ENCODE assay signal across 14 cellular contexts in the genomic region with DNA sequence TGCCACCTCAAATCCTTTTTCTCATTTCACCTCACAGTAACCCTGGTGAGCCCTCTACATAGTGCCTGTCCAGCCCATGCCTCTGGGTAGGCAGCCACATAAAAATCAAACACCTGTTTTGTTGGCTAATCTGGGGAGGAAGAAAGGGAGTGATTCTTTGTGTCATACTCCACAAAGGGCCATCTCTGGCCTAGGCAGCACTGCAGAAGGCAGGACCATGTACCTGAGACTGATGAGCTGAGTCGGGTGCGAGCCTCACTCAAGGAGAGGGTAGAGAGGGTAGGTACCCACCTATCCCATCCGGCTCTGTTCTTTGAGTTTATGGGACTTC. TPM values are rescaled to one million over a fixed set of nuclear protein-coding genes. Genes with fewer than 3 reads are reported as not detected.
DNase-seq lines count a peak whose midpoint lies in the region; TF ChIP-seq lines count a peak whose summit lies in the region.
"Had no signal": no experiment of that assay in that cellular context is flagged by ENCODE, and none has a peak within 500 bp of the region (broad histone marks: within the 10 kb centered on the region; RNA-seq: fewer than 3 reads in every experiment).

No MANE protein-coding gene starts in this region.

- H3K9me3 ChIP-seq in endodermal cell (ENCODE audit: control insufficient read depth, low read length), result no peaks in the 10 kb centered on the region
- H3K9me3 ChIP-seq in mucosa of stomach (ENCODE audit: control insufficient read depth, low read length), result no peaks in the 10 kb centered on the region
- H3K9me3 ChIP-seq in transverse colon, result no peaks in the 10 kb centered on the region
- H3K9me3 ChIP-seq in testis, result no peaks in the 10 kb centered on the region
- H3K9me3 ChIP-seq: thoracic aorta had no signal

- no peak for TF ChIP-seq EP300 in transverse colon (IDR thresholded peaks at IDR 0.05; ENCODE audit: low read depth)

- H3K27me3 ChIP-seq in endodermal cell (ENCODE audit: control insufficient read depth, insufficient read depth, low read length, poor library complexity, severe bottlenecking) (no peaks in the 10 kb centered on the region), mucosa of stomach (ENCODE audit: control insufficient read depth, insufficient read depth, low read length) (no peaks in the 10 kb centered on the region), transverse colon (no peaks in the 10 kb centered on the region), testis (no peaks in the 10 kb centered on the region)

- WGBS in endodermal cell (ENCODE audit: insufficient coverage in 1 of 2, insufficient read length in 1 of 2), 2 experiments, result 80 to 92% methylated on average over 3 of the region's 3 CpGs
- 91% methylated on average over 3 of the region's 3 CpGs; no CpG with 5 or more reads in 1 of the 2 donors for WGBS in transverse colon (ENCODE audit: low coverage in 1 of 2), 2 donors
- WGBS in testis, 2 donors, result 89 to 95% methylated on average over 3 of the region's 3 CpGs

- H3K27ac Mint-ChIP-seq in endodermal cell, result peak overlapping the region; percentile 97
- H3K27ac Mint-ChIP-seq in T-helper 2 cell treated with Interferon-gamma antibody and Interleukin-4, amounts not matched to agents 5 μg/mL and 100 μg/mL, for 36 hours, result no peak overlapping the region

- no peaks in the 10 kb centered on the region for H3K9me3 Mint-ChIP-seq in endodermal cell
- H3K9me3 Mint-ChIP-seq in T-helper 2 cell treated with Interferon-gamma antibody and Interleukin-4, amounts not matched to agents 5 μg/mL and 100 μg/mL, for 36 hours, result no peaks in the 10 kb centered on the region

- DNase-seq in NCI-H82 (lab: John Stamatoyannopoulos, UW) (peak; percentile 14), NCI-H82 treated with DMSO at 0.1 percent for 48 hours (lab: John Stamatoyannopoulos, UW; ENCODE audit: unreplicated experiment) (no peak), endodermal cell (no peak), transverse colon (no peak), testis (no peak), GM19240 (ENCODE audit: insufficient read length, low spot score) (no peak)
- no peak for DNase-seq in T-helper 2 cell treated with Interferon-gamma antibody and Interleukin-4, amounts not matched to agents 5 μg/mL and 100 μg/mL, for 36 hours (ENCODE audit: low spot score)
- DNase-seq: 8988T; amygdala; COR-L47; effector memory CD4-positive, alpha-beta T cell; head of caudate nucleus had no signal

- peaks cover 43% of the 10 kb centered on the region for H3K4me1 Mint-ChIP-seq in endodermal cell
- H3K4me1 Mint-ChIP-seq in T-helper 2 cell treated with Interferon-gamma antibody and Interleukin-4, amounts not matched to agents 5 μg/mL and 100 μg/mL, for 36 hours (ENCODE audit: low read depth), result peaks cover 6% of the 10 kb centered on the region

- intact Hi-C loops in transverse colon (cut with DNase I; ENCODE audit: low total_unique reads) (loop anchor here (10.0 kb wide), 1 partner anchor 103 kb away; no protein-coding TSS in a partner anchor), testis (cut with DNase I; ENCODE audit: low total_unique reads) (no loop called here)

- H3K4me3 Mint-ChIP-seq in endodermal cell, result no peak overlapping the region
- H3K4me3 Mint-ChIP-seq in T-helper 2 cell treated with Interferon-gamma antibody and Interleukin-4, amounts not matched to agents 5 μg/mL and 100 μg/mL, for 36 hours, result no peak overlapping the region

- H3K36me3 Mint-ChIP-seq in endodermal cell (ENCODE audit: low read depth), result peaks cover 12% of the 10 kb centered on the region
- H3K36me3 Mint-ChIP-seq in T-helper 2 cell treated with Interferon-gamma antibody and Interleukin-4, amounts not matched to agents 5 μg/mL and 100 μg/mL, for 36 hours (ENCODE audit: low read depth), result no peaks in the 10 kb centered on the region

- peak overlapping the region; percentile 55 for H3K9ac ChIP-seq in endodermal cell (ENCODE audit: extremely low read depth, low read length, poor library complexity, severe bottlenecking)
- H3K9ac ChIP-seq in mucosa of stomach (ENCODE audit: low read length), result peak overlapping the region; percentile 7

- H3K4me3 ChIP-seq in endodermal cell (ENCODE audit: low read length) (no peak overlapping the region), mucosa of stomach (ENCODE audit: low read length) (no peak overlapping the region), transverse colon (no peak overlapping the region), testis (no peak overlapping the region)

- H3K4me1 ChIP-seq in endodermal cell (ENCODE audit: control insufficient read depth, insufficient read depth, low read length) (peaks cover 16% of the 10 kb centered on the region), mucosa of stomach (ENCODE audit: control insufficient read depth, insufficient read depth, low read length) (peaks cover 30% of the 10 kb centered on the region), transverse colon (peaks cover 6 to 42% (median 33%) of the 10 kb centered on the region in 4 donors), testis (no peaks in the 10 kb centered on the region)

- H3K27ac ChIP-seq in endodermal cell (ENCODE audit: low read depth, low read length) (no peak overlapping the region), transverse colon (peak overlapping the region; percentile 80 to 88 (median 85)), testis (no peak overlapping the region)

- H3K27me3 Mint-ChIP-seq in endodermal cell (ENCODE audit: insufficient read depth), result no peaks in the 10 kb centered on the region
- H3K27me3 Mint-ChIP-seq in T-helper 2 cell treated with Interferon-gamma antibody and Interleukin-4, amounts not matched to agents 5 μg/mL and 100 μg/mL, for 36 hours (ENCODE audit: low read depth), result peaks cover under 1% of the 10 kb centered on the region

- no peak for TF ChIP-seq CTCF in endodermal cell (conservative IDR thresholded peaks at IDR 0.05)
- no peak for TF ChIP-seq CTCF in transverse colon (IDR thresholded peaks at IDR 0.05)
- no peak for TF ChIP-seq CTCF in testis (IDR thresholded peaks at IDR 0.05)

- no peaks in the 10 kb centered on the region for H3K36me3 ChIP-seq in endodermal cell (ENCODE audit: control insufficient read depth, insufficient read depth, low read length)
- no peaks in the 10 kb centered on the region for H3K36me3 ChIP-seq in mucosa of stomach (ENCODE audit: control insufficient read depth, insufficient read depth, low read length)
- no peaks in the 10 kb centered on the region for H3K36me3 ChIP-seq in transverse colon
- H3K36me3 ChIP-seq in testis (ENCODE audit: low read depth, missing control alignments), result no peaks in the 10 kb centered on the region
- H3K36me3 ChIP-seq: thoracic aorta had no signal

- in situ Hi-C loops in transverse colon (cut with MboI; ENCODE audit: low pct_ligation_motif_present in 1 of 4, low pct_unique_long_range_greater_than_20kb in 1 of 4, low sequenced_read_pairs in 3 of 4), result no loop called here

- TF ChIP-seq POLR2A in transverse colon (IDR thresholded peaks at IDR 0.05) (no peak), testis (IDR thresholded peaks at IDR 0.05) (no peak)

RNA-seq across cellular contexts. Expression of a gene that starts 7.8 kb away (rescaled TPM):
- total RNA-seq in endodermal cell (10 to 100 TPM; 12.7 to 18.3 TPM), transverse colon (10 to 100 TPM; 22.8 to 65.5 (median 30.8) TPM), testis (10 to 100 TPM; 16.5 to 19.3 TPM)
- polyA plus RNA-seq in endodermal cell (2013, experiment 1 of 2), result 8.4 TPM
- 7.3 TPM for polyA plus RNA-seq in endodermal cell (2013, experiment 2 of 2)
- polyA plus RNA-seq in testis (ENCODE audit: insufficient read depth, low read depth, low replicate concordance), result 9.7 TPM

RNA-seq across cellular contexts. Expression of a gene that starts 36.7 kb away (rescaled TPM):
- total RNA-seq in endodermal cell (10 to 100 TPM; 39.7 to 39.9 TPM), transverse colon (100 to 1,000 TPM; 123 to 351 (median 172) TPM), testis (10 to 100 TPM; 25.7 to 31.6 TPM)
- polyA plus RNA-seq in endodermal cell (2013, experiment 1 of 2), result 14.2 TPM
- polyA plus RNA-seq in endodermal cell (2013, experiment 2 of 2), result 10.8 TPM
- 25.9 TPM for polyA plus RNA-seq in testis (ENCODE audit: insufficient read depth, low read depth, low replicate concordance)

Comparison
In these comparisons a context has a peak if more than half of its experiments do, and no peak if none do; other contexts are left out.
1. H3K27ac ChIP-seq: peak in transverse colon (4 of 4); none in endodermal cell (single experiment) and testis (0 of 2).